Comparison of ENCODE assay signal across 9 cellular contexts in the genomic region with DNA sequence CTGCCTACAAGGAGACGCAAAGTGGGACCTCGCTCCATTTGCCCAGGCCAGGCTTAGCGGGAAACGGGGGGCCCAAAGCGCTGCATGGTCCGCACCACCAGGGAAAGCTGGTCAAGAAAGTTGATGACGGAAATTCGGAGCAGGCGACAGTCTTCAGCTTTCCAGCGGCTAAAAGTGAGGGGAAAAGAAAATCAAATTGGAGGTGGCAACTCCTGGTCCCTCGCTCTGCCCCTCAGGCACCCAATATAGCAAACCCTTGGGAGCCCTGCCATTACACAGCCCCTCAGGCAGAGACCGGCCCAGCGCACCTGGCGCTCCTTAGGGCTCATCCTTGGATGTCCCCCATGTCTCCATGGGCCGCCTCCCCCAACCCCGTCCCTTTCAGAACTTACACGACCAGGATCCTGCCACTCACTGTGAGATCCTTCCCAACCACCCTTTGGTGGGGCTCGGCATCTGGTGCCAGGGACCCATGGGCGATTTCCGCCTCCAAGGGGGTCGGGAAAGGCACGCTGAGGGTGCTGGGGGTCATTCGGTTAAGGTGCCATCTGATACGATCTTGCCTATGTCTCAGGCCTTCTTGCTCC. TPM values are rescaled to one million over a fixed set of nuclear protein-coding genes. Genes with fewer than 3 reads are reported as not detected.
DNase-seq lines count a peak whose midpoint lies in the region; ATAC-seq lines count a peak whose summit lies in the region.
"Had no signal": no experiment of that assay in that cellular context is flagged by ENCODE, and none has a peak within 500 bp of the region (broad histone marks: within the 10 kb centered on the region; RNA-seq: fewer than 3 reads in every experiment).

No MANE protein-coding gene starts in this region.

- peaks cover 27% of the 10 kb centered on the region for H3K4me1 Mint-ChIP-seq in activated CD4-positive, alpha-beta memory T cell treated with anti-CD3 and anti-CD28 coated beads, Interleukin-2, amount 10 ng/mL, durations not matched to agents 7 days and 5 days
- H3K4me1 Mint-ChIP-seq in stimulated activated naive CD8-positive, alpha-beta T cell treated with anti-CD3 and anti-CD28 coated beads, Interleukin-15, amount 100 ng/mL, for 72 hours: peaks cover 42% of the 10 kb centered on the region

- H3K27me3 Mint-ChIP-seq in activated CD4-positive, alpha-beta memory T cell treated with anti-CD3 and anti-CD28 coated beads, Interleukin-2, amount 10 ng/mL, durations not matched to agents 7 days and 5 days: no peaks in the 10 kb centered on the region
- no peaks in the 10 kb centered on the region for H3K27me3 Mint-ChIP-seq in stimulated activated naive CD8-positive, alpha-beta T cell treated with anti-CD3 and anti-CD28 coated beads, Interleukin-15, amount 100 ng/mL, for 72 hours

- ATAC-seq in stimulated activated naive CD8-positive, alpha-beta T cell treated with anti-CD3 and anti-CD28 coated beads, Interleukin-15, amount 100 ng/mL, for 72 hours: no peak
- ATAC-seq in GM21576 (IDR thresholded peaks at IDR 0.05; ENCODE audit: unreplicated experiment): no peak

- peaks cover 3% of the 10 kb centered on the region for H3K36me3 Mint-ChIP-seq in activated CD4-positive, alpha-beta memory T cell treated with anti-CD3 and anti-CD28 coated beads, Interleukin-2, amount 10 ng/mL, durations not matched to agents 7 days and 5 days (ENCODE audit: low read depth)

- H3K4me1 ChIP-seq in iPS-15b (ENCODE audit: control insufficient read depth, insufficient read depth, low read length): no peaks in the 10 kb centered on the region

- no peak overlapping the region for H3K27ac ChIP-seq in caudate nucleus (ENCODE audit: low read depth, low read length)

- H3K9ac ChIP-seq in iPS-15b (ENCODE audit: low read depth, low read length): peak overlapping the region; percentile 37

- peak overlapping the region; percentile 66 for H3K4me3 ChIP-seq in iPS-15b (ENCODE audit: low read depth, low read length)

- peaks cover 7% of the 10 kb centered on the region for H3K36me3 ChIP-seq in iPS-15b (ENCODE audit: control insufficient read depth, insufficient read depth, low read length)

- DNase-seq in NCI-H1105 treated with DMSO at 0.1 percent for 48 hours (lab: John Stamatoyannopoulos, UW) (peak; percentile 13), NCI-H1105 (lab: John Stamatoyannopoulos, UW) (no peak), NCI-H345 treated with DMSO at 0.1 percent for 48 hours (lab: John Stamatoyannopoulos, UW; ENCODE audit: unreplicated experiment) (no peak), caudate nucleus (lab: John Stamatoyannopoulos, UW) (no peak)
- DNase-seq in activated CD4-positive, alpha-beta memory T cell treated with anti-CD3 and anti-CD28 coated beads, Interleukin-2, amount 10 ng/mL, durations not matched to agents 7 days and 5 days: no peak
- no peak for DNase-seq in stimulated activated naive CD8-positive, alpha-beta T cell treated with anti-CD3 and anti-CD28 coated beads, Interleukin-15, amount 100 ng/mL, for 72 hours
- DNase-seq: cortex of kidney had no signal

- no peaks in the 10 kb centered on the region for H3K9me3 ChIP-seq in iPS-15b (ENCODE audit: control insufficient read depth, insufficient read depth, low read length)

- H3K27me3 ChIP-seq in iPS-15b (ENCODE audit: control insufficient read depth, insufficient read depth, low read length): no peaks in the 10 kb centered on the region

- H3K4me3 Mint-ChIP-seq in activated CD4-positive, alpha-beta memory T cell treated with anti-CD3 and anti-CD28 coated beads, Interleukin-2, amount 10 ng/mL, durations not matched to agents 7 days and 5 days: peak overlapping the region; percentile 76
- H3K4me3 Mint-ChIP-seq in stimulated activated naive CD8-positive, alpha-beta T cell treated with anti-CD3 and anti-CD28 coated beads, Interleukin-15, amount 100 ng/mL, for 72 hours: peak overlapping the region; percentile 87 to 90

- CTCF ChIA-PET in activated CD4-positive, alpha-beta memory T cell treated with anti-CD3 and anti-CD28 coated beads, Interleukin-2, amount 10 ng/mL, durations not matched to agents 7 days and 5 days (lab: Charles Lee): interaction anchor here (1.2 to 1.3 kb wide), 2 partner anchors 12 to 79 kb away, joined by 3 to 4 read pairs; a partner anchor contains a TSS

- peak overlapping the region; percentile 66 for H3K27ac Mint-ChIP-seq in activated CD4-positive, alpha-beta memory T cell treated with anti-CD3 and anti-CD28 coated beads, Interleukin-2, amount 10 ng/mL, durations not matched to agents 7 days and 5 days
- H3K27ac Mint-ChIP-seq in stimulated activated naive CD8-positive, alpha-beta T cell treated with anti-CD3 and anti-CD28 coated beads, Interleukin-15, amount 100 ng/mL, for 72 hours: peak overlapping the region in 1 of 2 donors; percentile 81

- POLR2A ChIA-PET in activated CD4-positive, alpha-beta memory T cell treated with anti-CD3 and anti-CD28 coated beads, Interleukin-2, amount 10 ng/mL, durations not matched to agents 7 days and 5 days (lab: Charles Lee): interaction anchor here (1.0 to 5.8 kb wide), 6 partner anchors 8 to 79 kb away, joined by 3 to 27 read pairs (median 7); a partner anchor contains a TSS

- H3K9me3 Mint-ChIP-seq in activated CD4-positive, alpha-beta memory T cell treated with anti-CD3 and anti-CD28 coated beads, Interleukin-2, amount 10 ng/mL, durations not matched to agents 7 days and 5 days: no peaks in the 10 kb centered on the region
- no peaks in the 10 kb centered on the region for H3K9me3 Mint-ChIP-seq in stimulated activated naive CD8-positive, alpha-beta T cell treated with anti-CD3 and anti-CD28 coated beads, Interleukin-15, amount 100 ng/mL, for 72 hours

RNA-seq across cellular contexts. Expression of a gene that starts 1.1 kb away (rescaled TPM):
- 10 to 100 TPM; 28.1 to 29.9 TPM for total RNA-seq in activated CD4-positive, alpha-beta memory T cell treated with anti-CD3 and anti-CD28 coated beads, Interleukin-2, amount 10 ng/mL, durations not matched to agents 7 days and 5 days

RNA-seq across cellular contexts. Expression of a gene that starts 8.4 kb away (rescaled TPM):
- total RNA-seq in activated CD4-positive, alpha-beta memory T cell treated with anti-CD3 and anti-CD28 coated beads, Interleukin-2, amount 10 ng/mL, durations not matched to agents 7 days and 5 days: 10 to 100 TPM; 44.5 to 47.3 TPM

RNA-seq across cellular contexts. Expression of a gene that starts 12.4 kb away (rescaled TPM):
- 10 to 100 TPM; 27.0 to 27.6 TPM for total RNA-seq in activated CD4-positive, alpha-beta memory T cell treated with anti-CD3 and anti-CD28 coated beads, Interleukin-2, amount 10 ng/mL, durations not matched to agents 7 days and 5 days

RNA-seq across cellular contexts. Expression of a gene that starts 19.9 kb away (rescaled TPM):
- 10 to 100 TPM; 49.3 to 52.8 TPM for total RNA-seq in activated CD4-positive, alpha-beta memory T cell treated with anti-CD3 and anti-CD28 coated beads, Interleukin-2, amount 10 ng/mL, durations not matched to agents 7 days and 5 days

RNA-seq across cellular contexts. Expression of a gene that starts 34.0 kb away (rescaled TPM):
- 10 to 100 TPM; 62.4 to 65.4 TPM for total RNA-seq in activated CD4-positive, alpha-beta memory T cell treated with anti-CD3 and anti-CD28 coated beads, Interleukin-2, amount 10 ng/mL, durations not matched to agents 7 days and 5 days
